In the genomic region with DNA sequence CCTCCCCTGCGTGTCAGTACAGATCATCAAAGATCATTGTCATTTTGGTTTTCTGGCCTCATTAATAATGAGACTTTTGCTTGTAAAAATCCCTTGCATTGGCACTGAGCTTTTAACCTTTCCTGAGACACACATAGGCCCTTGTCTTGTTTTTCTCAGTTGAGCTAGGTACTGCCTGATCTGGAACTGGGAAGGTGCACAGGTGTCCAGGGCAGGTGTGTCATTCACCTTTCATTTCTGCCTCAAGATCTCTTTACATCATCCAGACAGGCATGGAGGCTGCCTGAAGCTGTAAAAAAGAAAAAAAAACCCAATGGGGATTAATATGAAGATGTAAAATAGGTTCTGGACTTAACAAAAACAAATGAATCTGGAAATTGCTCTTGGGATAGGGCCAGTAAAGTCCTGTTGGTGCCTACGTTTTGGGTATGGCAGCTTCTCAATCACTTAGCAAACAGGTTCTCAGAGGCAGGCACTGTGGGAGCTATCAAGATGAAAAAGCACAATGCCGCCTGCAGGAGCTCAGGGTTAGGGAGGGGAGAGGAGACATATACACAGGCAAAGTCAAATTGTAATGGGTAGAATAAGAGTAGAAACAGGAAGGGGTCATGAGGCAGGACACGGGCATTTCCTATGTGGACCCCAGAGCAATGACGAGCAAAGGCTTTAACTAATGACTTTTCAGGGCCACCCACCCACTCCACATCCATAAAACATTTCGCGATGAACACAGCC, we compare ENCODE assay signal across 1 cellular context.
TF ChIP-seq lines count a peak whose summit lies in the region.

No MANE protein-coding gene starts in this region.

TF ChIP-seq in K562, 482 proteins besides CTCF, POLR2A, EP300 and RAD21:
- TF ChIP-seq ZNF263 (CRISPR knock-in tag; IDR thresholded peaks at IDR 0.05; ENCODE audit: borderline replicate concordance), result 0 out of 2 replicates have a peak, but pooled peaks have one; percentile 16
- TF ChIP-seq, protein P1, sequence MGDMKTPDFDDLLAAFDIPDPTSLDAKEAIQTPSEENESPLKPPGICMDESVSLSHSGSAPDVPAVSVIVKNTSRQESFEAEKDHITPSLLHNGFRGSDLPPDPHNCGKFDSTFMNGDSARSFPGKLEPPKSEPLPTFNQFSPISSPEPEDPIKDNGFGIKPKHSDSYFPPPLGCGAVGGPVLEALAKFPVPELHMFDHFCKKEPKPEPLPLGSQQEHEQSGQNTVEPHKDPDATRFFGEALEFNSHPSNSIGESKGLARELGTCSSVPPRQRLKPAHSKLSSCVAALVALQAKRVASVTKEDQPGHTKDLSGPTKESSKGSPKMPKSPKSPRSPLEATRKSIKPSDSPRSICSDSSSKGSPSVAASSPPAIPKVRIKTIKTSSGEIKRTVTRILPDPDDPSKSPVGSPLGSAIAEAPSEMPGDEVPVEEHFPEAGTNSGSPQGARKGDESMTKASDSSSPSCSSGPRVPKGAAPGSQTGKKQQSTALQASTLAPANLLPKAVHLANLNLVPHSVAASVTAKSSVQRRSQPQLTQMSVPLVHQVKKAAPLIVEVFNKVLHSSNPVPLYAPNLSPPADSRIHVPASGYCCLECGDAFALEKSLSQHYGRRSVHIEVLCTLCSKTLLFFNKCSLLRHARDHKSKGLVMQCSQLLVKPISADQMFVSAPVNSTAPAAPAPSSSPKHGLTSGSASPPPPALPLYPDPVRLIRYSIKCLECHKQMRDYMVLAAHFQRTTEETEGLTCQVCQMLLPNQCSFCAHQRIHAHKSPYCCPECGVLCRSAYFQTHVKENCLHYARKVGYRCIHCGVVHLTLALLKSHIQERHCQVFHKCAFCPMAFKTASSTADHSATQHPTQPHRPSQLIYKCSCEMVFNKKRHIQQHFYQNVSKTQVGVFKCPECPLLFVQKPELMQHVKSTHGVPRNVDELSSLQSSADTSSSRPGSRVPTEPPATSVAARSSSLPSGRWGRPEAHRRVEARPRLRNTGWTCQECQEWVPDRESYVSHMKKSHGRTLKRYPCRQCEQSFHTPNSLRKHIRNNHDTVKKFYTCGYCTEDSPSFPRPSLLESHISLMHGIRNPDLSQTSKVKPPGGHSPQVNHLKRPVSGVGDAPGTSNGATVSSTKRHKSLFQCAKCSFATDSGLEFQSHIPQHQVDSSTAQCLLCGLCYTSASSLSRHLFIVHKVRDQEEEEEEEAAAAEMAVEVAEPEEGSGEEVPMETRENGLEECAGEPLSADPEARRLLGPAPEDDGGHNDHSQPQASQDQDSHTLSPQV (IDR thresholded peaks at IDR 0.05), result no peak
